23 cellular contexts compared by ENCODE assay signal in the genomic region with DNA sequence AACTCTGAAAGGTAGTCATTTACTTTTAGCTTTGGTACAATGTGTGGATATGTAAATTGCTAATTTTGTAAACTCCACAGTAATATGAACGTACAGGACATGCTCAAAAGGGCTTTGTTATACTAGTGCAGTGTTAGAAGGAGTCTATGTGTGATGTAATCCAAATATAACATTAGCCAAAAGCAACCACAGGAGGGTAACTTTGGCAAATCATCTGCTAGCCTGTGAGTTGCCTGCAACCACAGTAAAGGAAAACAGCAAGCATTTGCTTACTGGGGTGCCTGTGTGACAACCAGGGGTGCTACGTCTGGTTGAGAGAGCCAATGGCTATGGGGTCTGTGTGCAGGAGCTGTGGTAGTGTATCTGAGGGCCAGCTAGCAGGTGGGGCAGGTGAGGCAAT.
DNase-seq lines count a peak whose midpoint lies in the region; ATAC-seq and TF ChIP-seq lines count a peak whose summit lies in the region.
"Had no signal": no experiment of that assay in that cellular context is flagged by ENCODE, and none has a peak within 500 bp of the region (broad histone marks: within the 10 kb centered on the region; RNA-seq: fewer than 3 reads in every experiment).

No MANE protein-coding gene starts in this region.

- H2AFZ ChIP-seq in neural cell (ENCODE audit: low read depth, low read length): no peak overlapping the region

- H3K9me3 ChIP-seq in neural cell (ENCODE audit: low read length): no peaks in the 10 kb centered on the region
- H3K9me3 ChIP-seq: prostate gland, uterus had no signal

- no peaks in the 10 kb centered on the region for H3K9me2 ChIP-seq in neural cell (ENCODE audit: insufficient read depth, low read length)

- H3K4me2 ChIP-seq in neural cell (ENCODE audit: low read length): no peak overlapping the region
- H3K4me2 ChIP-seq: KMS-11 had no signal

- in situ Hi-C loops in astrocyte of the cerebellum (cut with HindIII; ENCODE audit: low sequenced_read_pairs): no loop called here

- no peak overlapping the region for H3K27ac ChIP-seq in neural cell (ENCODE audit: low read length)
- H3K27ac ChIP-seq: KMS-11, prostate gland, uterus had no signal

- no peak overlapping the region for H3K9ac ChIP-seq in neural cell (ENCODE audit: low read length)
- H3K9ac ChIP-seq: KMS-11 had no signal

- peak; percentile 67 for DNase-seq in astrocyte of the cerebellum (ENCODE audit: low read depth)
- no peak for DNase-seq in activated CD4-positive, alpha-beta T cell treated with anti-CD3 and anti-CD28 coated beads, Interleukin-2, amount 50 U/mL, for 48 hours
- DNase-seq in DMS114 treated with DMSO at 0.1 percent for 48 hours (lab: John Stamatoyannopoulos, UW; ENCODE audit: unreplicated experiment): no peak
- DNase-seq: activated naive CD4-positive, alpha-beta T cell treated with Interleukin-2 at 50 U/mL for 16 hours; activated T-cell treated with anti-CD3 and anti-CD28 coated beads, Interleukin-2, amount 50 U/mL, for 4 hours; CD8-positive, alpha-beta T cell; erythroblast; GDM1; GOT3; islet precursor cell; MV-4-11; NCI-H187; NCI-H226; OCI-M1; SHP77 treated with DMSO at 0.1 percent for 48 hours; uterus had no signal

- no peaks in the 10 kb centered on the region for H3F3A ChIP-seq in neural cell (ENCODE audit: insufficient read depth, low read length, poor library complexity, severe bottlenecking)

- peak; percentile 66 for ATAC-seq in GM18909 (IDR thresholded peaks at IDR 0.05; ENCODE audit: poor library complexity, unreplicated experiment)
- ATAC-seq in HG02981 (IDR thresholded peaks at IDR 0.05; ENCODE audit: unreplicated experiment): peak; percentile 52
- ATAC-seq in GM18868 (IDR thresholded peaks at IDR 0.05; ENCODE audit: unreplicated experiment): no peak
- ATAC-seq: activated T-cell treated with anti-CD3 and anti-CD28 coated beads, Interleukin-2, amount 50 U/mL, for 4 hours; CD8-positive, alpha-beta T cell had no signal

- H4K20me1 ChIP-seq in neural cell (ENCODE audit: insufficient read depth): no peaks in the 10 kb centered on the region

- no peaks in the 10 kb centered on the region for H3K36me3 ChIP-seq in neural cell (ENCODE audit: insufficient read depth, low read length)
- H3K36me3 ChIP-seq: prostate gland, uterus had no signal

- H3K4me3 ChIP-seq in astrocyte of the cerebellum (ENCODE audit: low read depth, low read length) (no peak overlapping the region), neural cell (ENCODE audit: low read length) (peak overlapping the region; percentile 8)
- H3K4me3 ChIP-seq: lung, prostate gland, uterus had no signal

- TF ChIP-seq CTCF in astrocyte of the cerebellum (IDR thresholded peaks at IDR 0.05; ENCODE audit: low read depth, low read length, missing control alignments) (no peak), neural cell (IDR thresholded peaks at IDR 0.05; ENCODE audit: poor library complexity, severe bottlenecking) (no peak)

- TF ChIP-seq EP300 in neural cell (conservative IDR thresholded peaks at IDR 0.05; ENCODE audit: poor library complexity, severe bottlenecking): no peak

- H3K27me3 ChIP-seq in neural cell (ENCODE audit: insufficient read depth, low read depth, low read length): no peaks in the 10 kb centered on the region
- H3K27me3 ChIP-seq: uterus had no signal

- H3K79me2 ChIP-seq in neural cell (replicated peaks; ENCODE audit: insufficient read depth, low read length): no peaks in the 10 kb centered on the region

- TF ChIP-seq RAD21 in neural cell (conservative IDR thresholded peaks at IDR 0.05): no peak

TF ChIP-seq in neural cell, 6 proteins besides CTCF, POLR2A, EP300 and RAD21:
- TF ChIP-seq EZH2 (IDR thresholded peaks at IDR 0.05; ENCODE audit: borderline replicate concordance, insufficient read depth, low read length, poor library complexity, severe bottlenecking) (no peak), MXI1 (conservative IDR thresholded peaks at IDR 0.05; ENCODE audit: poor library complexity, severe bottlenecking) (no peak), TAF1 (IDR thresholded peaks at IDR 0.05; ENCODE audit: low read depth) (no peak), SMC3 (conservative IDR thresholded peaks at IDR 0.05; ENCODE audit: poor library complexity) (no peak), POLR2AphosphoS5 (IDR thresholded peaks at IDR 0.05) (no peak)
- TF ChIP-seq, protein P1, sequence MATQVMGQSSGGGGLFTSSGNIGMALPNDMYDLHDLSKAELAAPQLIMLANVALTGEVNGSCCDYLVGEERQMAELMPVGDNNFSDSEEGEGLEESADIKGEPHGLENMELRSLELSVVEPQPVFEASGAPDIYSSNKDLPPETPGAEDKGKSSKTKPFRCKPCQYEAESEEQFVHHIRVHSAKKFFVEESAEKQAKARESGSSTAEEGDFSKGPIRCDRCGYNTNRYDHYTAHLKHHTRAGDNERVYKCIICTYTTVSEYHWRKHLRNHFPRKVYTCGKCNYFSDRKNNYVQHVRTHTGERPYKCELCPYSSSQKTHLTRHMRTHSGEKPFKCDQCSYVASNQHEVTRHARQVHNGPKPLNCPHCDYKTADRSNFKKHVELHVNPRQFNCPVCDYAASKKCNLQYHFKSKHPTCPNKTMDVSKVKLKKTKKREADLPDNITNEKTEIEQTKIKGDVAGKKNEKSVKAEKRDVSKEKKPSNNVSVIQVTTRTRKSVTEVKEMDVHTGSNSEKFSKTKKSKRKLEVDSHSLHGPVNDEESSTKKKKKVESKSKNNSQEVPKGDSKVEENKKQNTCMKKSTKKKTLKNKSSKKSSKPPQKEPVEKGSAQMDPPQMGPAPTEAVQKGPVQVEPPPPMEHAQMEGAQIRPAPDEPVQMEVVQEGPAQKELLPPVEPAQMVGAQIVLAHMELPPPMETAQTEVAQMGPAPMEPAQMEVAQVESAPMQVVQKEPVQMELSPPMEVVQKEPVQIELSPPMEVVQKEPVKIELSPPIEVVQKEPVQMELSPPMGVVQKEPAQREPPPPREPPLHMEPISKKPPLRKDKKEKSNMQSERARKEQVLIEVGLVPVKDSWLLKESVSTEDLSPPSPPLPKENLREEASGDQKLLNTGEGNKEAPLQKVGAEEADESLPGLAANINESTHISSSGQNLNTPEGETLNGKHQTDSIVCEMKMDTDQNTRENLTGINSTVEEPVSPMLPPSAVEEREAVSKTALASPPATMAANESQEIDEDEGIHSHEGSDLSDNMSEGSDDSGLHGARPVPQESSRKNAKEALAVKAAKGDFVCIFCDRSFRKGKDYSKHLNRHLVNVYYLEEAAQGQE (IDR thresholded peaks at IDR 0.05; ENCODE audit: borderline replicate concordance): no peak
TF ChIP-seq in neural cell: peak in this region for 0.
